8 cellular contexts compared by ENCODE assay signal in genomic region chr9:84140535-84141101, GRCh38.
DNase-seq lines count a peak whose midpoint lies in the region; ATAC-seq and TF ChIP-seq lines count a peak whose summit lies in the region.

No MANE protein-coding gene starts in this region.

- H3K27me3 Mint-ChIP-seq in CD8-positive, alpha-beta T cell (ENCODE audit: low read depth) = peaks cover 49% of the 10 kb centered on the region

- TF ChIP-seq CTCF in CD8-positive, alpha-beta T cell (IDR thresholded peaks at IDR 0.05) = no peak
- TF ChIP-seq CTCF in spleen (IDR thresholded peaks at IDR 0.05 in 8 of 11, conservative IDR thresholded peaks at IDR 0.05 in 3 of 11) = no peak

- no peaks in the 10 kb centered on the region for H3K36me3 ChIP-seq in CD8-positive, alpha-beta T cell (ENCODE audit: insufficient read depth, low read length)
- no peaks in the 10 kb centered on the region for H3K36me3 ChIP-seq in iPS-20b (ENCODE audit: insufficient read depth, low read depth, low read length)
- no peaks in the 10 kb centered on the region for H3K36me3 ChIP-seq in spleen

- H3K9ac ChIP-seq in iPS-20b (ENCODE audit: low read depth, low read length) = peak overlapping the region; percentile 75; the same call in 1 of the 2 replicates

- no peak overlapping the region for H3K27ac Mint-ChIP-seq in CD8-positive, alpha-beta T cell

- H3K36me3 Mint-ChIP-seq in CD8-positive, alpha-beta T cell = no peaks in the 10 kb centered on the region

- POLR2A ChIA-PET in CD8-positive, alpha-beta T cell (lab: Charles Lee) = no interaction called here

- H3K9me3 ChIP-seq in CD8-positive, alpha-beta T cell (ENCODE audit: low read length) = no peaks in the 10 kb centered on the region
- H3K9me3 ChIP-seq in iPS-20b (ENCODE audit: insufficient read depth, low read depth, low read length) (no peaks in the 10 kb centered on the region), spleen (no peaks in the 10 kb centered on the region)

- H3K4me1 ChIP-seq in CD8-positive, alpha-beta T cell (ENCODE audit: insufficient read depth, low read length) = no peaks in the 10 kb centered on the region
- H3K4me1 ChIP-seq in iPS-20b (ENCODE audit: insufficient read depth, low read length) (peaks cover 3% of the 10 kb centered on the region; the same call in 1 of the 2 replicates), spleen (peaks cover 5 to 32% (median 17%) of the 10 kb centered on the region in 6 donors)

- DNase-seq in CD8-positive, alpha-beta T cell = peak in 2 of 7 experiments; percentile 7 to 19
- peak; percentile 75 for DNase-seq in NCI-H1105 (lab: John Stamatoyannopoulos, UW)
- DNase-seq in amniotic epithelial cell (ENCODE audit: low read depth) = peak; percentile 5
- DNase-seq in spleen = peak; percentile 81
- DNase-seq in middle frontal gyrus (ENCODE audit: extremely low spot score, low spot score) = no peak
- no peak for DNase-seq in HCEC 1CT

- H3K9me3 Mint-ChIP-seq in CD8-positive, alpha-beta T cell = no peaks in the 10 kb centered on the region

- intact Hi-C loops in CD8-positive, alpha-beta T cell (cut with DNase I, micrococcal nuclease) = no loop called here
- intact Hi-C loops in spleen (cut with DNase I; ENCODE audit: low total_unique reads) = no loop called here

- peaks cover 9% of the 10 kb centered on the region for H3K27me3 ChIP-seq in CD8-positive, alpha-beta T cell (ENCODE audit: insufficient read depth, low read length)
- peaks cover 51% of the 10 kb centered on the region for H3K27me3 ChIP-seq in iPS-20b (ENCODE audit: insufficient read depth, low read length)
- peaks cover 0 to 43% (median 24%) of the 10 kb centered on the region in 7 donors for H3K27me3 ChIP-seq in spleen (replicated peaks in 1 of 7)

- CTCF ChIA-PET in CD8-positive, alpha-beta T cell (lab: Charles Lee) = no interaction called here

- TF ChIP-seq POLR2A in spleen (IDR thresholded peaks at IDR 0.05) = no peak

- ATAC-seq in CD8-positive, alpha-beta T cell = no peak
- ATAC-seq in GM21515 (IDR thresholded peaks at IDR 0.05; ENCODE audit: unreplicated experiment) = no peak

- peak overlapping the region; percentile 81 for H3K4me3 Mint-ChIP-seq in CD8-positive, alpha-beta T cell

- peaks cover 12% of the 10 kb centered on the region for H3K4me1 Mint-ChIP-seq in CD8-positive, alpha-beta T cell (ENCODE audit: low read depth)

- H3K27ac ChIP-seq in CD8-positive, alpha-beta T cell (ENCODE audit: low read depth, low read length) = no peak overlapping the region
- H3K27ac ChIP-seq in iPS-20b (ENCODE audit: low read length) (no peak overlapping the region), spleen (peak overlapping the region in 5 of 8 donors; percentile 15 to 71 (median 55))

- peak overlapping the region; percentile 26 for H3K4me3 ChIP-seq in CD8-positive, alpha-beta T cell (ENCODE audit: low read depth, low read length)
- H3K4me3 ChIP-seq in iPS-20b (ENCODE audit: low read length) (peak overlapping the region; percentile 77), spleen (peak overlapping the region; percentile 10 to 70 (median 40))

- 3 to 10% (median 6%) methylated on average over 38 to 41 of the region's 41 CpGs for WGBS in spleen, 5 donors

Comparison
In these comparisons a context has a peak if more than half of its experiments do, and no peak if none do; other contexts are left out.
1. DNase-seq: peak in NCI-H1105 (single experiment), amniotic epithelial cell (single experiment) and spleen (single experiment); none in middle frontal gyrus (single experiment) and HCEC 1CT (single experiment).
2. H3K27ac ChIP-seq: peak in spleen (5 of 8); none in CD8-positive, alpha-beta T cell (single experiment) and iPS-20b (single experiment).
3. H3K4me3 ChIP-seq: peak in every context shown above with its lines; median percentile 77 in iPS-20b; 40 in spleen; 26 in CD8-positive, alpha-beta T cell.